ENCODE assay signal across 19 cellular contexts in genomic region chr15:73717802-73718201, GRCh38. TPM values are rescaled to one million over a fixed set of nuclear protein-coding genes. Genes with fewer than 3 reads are reported as not detected.
A peak's percentile ranks its signal among the peaks of the same experiment; 100 is the strongest.
DNase-seq lines count a peak whose midpoint lies in the region; ATAC-seq and TF ChIP-seq lines count a peak whose summit lies in the region.
"Had no signal": no experiment of that assay in that cellular context is flagged by ENCODE, and none has a peak within 500 bp of the region (broad histone marks: within the 10 kb centered on the region; RNA-seq: fewer than 3 reads in every experiment).

No MANE protein-coding gene starts in this region.

- no peak for TF ChIP-seq POLR2A in NB4 (IDR thresholded peaks at IDR 0.05; ENCODE audit: extremely low read depth, insufficient read length)
- no peak for TF ChIP-seq POLR2A in prostate gland (IDR thresholded peaks at IDR 0.05)

- WGBS in prostate gland = 61% methylated on average over 11 of the region's 11 CpGs

- TF ChIP-seq CTCF in 22Rv1 (IDR thresholded peaks at IDR 0.05) (peak; percentile 22; the same call in 1 of the 2 replicates), GM12874 (IDR thresholded peaks at IDR 0.05; ENCODE audit: insufficient read depth, low read depth, low read length) (0 out of 2 replicates have a peak, but pooled peaks have one; percentile 10), NB4 (IDR thresholded peaks at IDR 0.05; ENCODE audit: low read depth, low read length) (peak; percentile 27), epithelial cell of proximal tubule (conservative IDR thresholded peaks at IDR 0.05; ENCODE audit: low read depth, low read length) (peak; percentile 22), prostate gland (IDR thresholded peaks at IDR 0.05) (no peak)

- intact Hi-C loops in prostate gland (cut with DNase I) = no loop called here

- no peaks in the 10 kb centered on the region for H3K27me3 ChIP-seq in prostate gland (replicated peaks; ENCODE audit: insufficient read depth)
- H3K27me3 ChIP-seq: upper lobe of right lung had no signal

- no peaks in the 10 kb centered on the region for H3K9me3 ChIP-seq in prostate gland
- H3K9me3 ChIP-seq: upper lobe of right lung had no signal

- H3K4me1 ChIP-seq in prostate gland (replicated peaks) = no peaks in the 10 kb centered on the region
- H3K4me1 ChIP-seq: parathyroid adenoma had no signal

- no peak overlapping the region for H3K27ac ChIP-seq in 22Rv1
- no peak overlapping the region for H3K27ac ChIP-seq in prostate gland
- H3K27ac ChIP-seq: parathyroid adenoma, upper lobe of right lung, VCaP had no signal

- no peak for DNase-seq in NB4 (ENCODE audit: low read depth)
- DNase-seq in epithelial cell of proximal tubule (ENCODE audit: low read depth) = no peak
- no peak for DNase-seq in NCI-H526 (lab: John Stamatoyannopoulos, UW)
- DNase-seq in activated CD4-positive, alpha-beta T cell treated with anti-CD3 and anti-CD28 coated beads, Interleukin-2, amount 50 U/mL, for 4 hours = no peak
- DNase-seq in prostate gland (ENCODE audit: low spot score) = no peak
- DNase-seq: activated CD4-positive, alpha-beta memory T cell treated with anti-CD3 and anti-CD28 coated beads for 36 hours; activated T-cell treated with anti-CD3 and anti-CD28 coated beads, Interleukin-2, amount 50 U/mL, for 24 hours; CD4-positive, alpha-beta T cell; immature natural killer cell; naive B cell; NCI-H1694 treated with DMSO at 0.1 percent for 48 hours; stimulated activated CD4-positive, alpha-beta T cell treated with anti-CD3 and anti-CD28 coated beads, Interleukin-1b, Interleukin-23, amount 100 ng/mL, for 48 hours; T-helper 1 cell; upper lobe of right lung had no signal

- H3K4me3 ChIP-seq in NB4 (ENCODE audit: low read depth, low read length) = no peak overlapping the region
- no peak overlapping the region for H3K4me3 ChIP-seq in epithelial cell of proximal tubule (ENCODE audit: low read depth, low read length)
- no peak overlapping the region for H3K4me3 ChIP-seq in prostate gland
- H3K4me3 ChIP-seq: upper lobe of right lung had no signal

- H3K36me3 ChIP-seq in prostate gland = no peaks in the 10 kb centered on the region

- ATAC-seq in HG03469 (IDR thresholded peaks at IDR 0.05; ENCODE audit: unreplicated experiment) = no peak
- ATAC-seq: upper lobe of right lung had no signal

RNA-seq across cellular contexts. Expression of gene CD276, which starts 33.6 kb away (rescaled TPM):
- 151 and 189 TPM in 2 replicates for total RNA-seq in epithelial cell of proximal tubule
- 10 to 100 TPM; 75.0 to 91.3 TPM for total RNA-seq in prostate gland
- total RNA-seq: CD4-positive, alpha-beta T cell had no signal

RNA-seq across cellular contexts. Expression of gene INSYN1, which starts 35.3 kb away (rescaled TPM):
- total RNA-seq in epithelial cell of proximal tubule (under 0.01 and 2.0 TPM in 2 replicates), prostate gland (10 to 100 TPM; 17.3 to 26.0 TPM)
- total RNA-seq: activated CD4-positive, alpha-beta memory T cell treated with anti-CD3 and anti-CD28 coated beads for 36 hours; CD4-positive, alpha-beta T cell had no signal

Comparison
In these comparisons a context has a peak if more than half of its experiments do, and no peak if none do; other contexts are left out.
1. CTCF ChIP-seq: peak in 22Rv1 (single experiment), GM12874 (single experiment), NB4 (single experiment) and epithelial cell of proximal tubule (single experiment); none in prostate gland (0 of 4).